8 cellular contexts compared by ENCODE assay signal in genomic region chr9:117060963-117061362, GRCh38.
"Had no signal": no experiment of that assay in that cellular context is flagged by ENCODE, and none has a peak within 500 bp of the region (broad histone marks: within the 10 kb centered on the region; RNA-seq: fewer than 3 reads in every experiment).

No MANE protein-coding gene starts in this region.

- H3K4me2 ChIP-seq: KMS-11 had no signal

- FAIRE-seq: HepG2, HTR-8/SVneo, K562 had no signal

- H3K4me3 ChIP-seq: K562 had no signal

- ATAC-seq: HepG2, K562 had no signal

- H3K27ac ChIP-seq: HL-60, KMS-11 had no signal

- DNase-seq: IMR-90, KBM-7, KG1 had no signal
